ENCODE assay signal across 13 cellular contexts in genomic region chr1:113129529-113130185, GRCh38.
"Had no signal": no experiment of that assay in that cellular context is flagged by ENCODE, and none has a peak within 500 bp of the region (broad histone marks: within the 10 kb centered on the region; RNA-seq: fewer than 3 reads in every experiment).

No MANE protein-coding gene starts in this region.

- H3K9me3 ChIP-seq: heart left ventricle, pancreas, SJCRH30, transverse colon had no signal

- H3K4me3 ChIP-seq: heart left ventricle, pancreas, SJCRH30, transverse colon had no signal

- DNase-seq: activated naive CD4-positive, alpha-beta T cell treated with anti-CD3 and anti-CD28 coated beads, Interleukin-2, amount 50 U/mL, for 16 hours; amniotic stem cell; brain microvascular endothelial cell; foreskin keratinocyte; heart left ventricle; islet precursor cell; pancreas; SJCRH30; stimulated activated CD4-positive, alpha-beta T cell treated with anti-CD3 and anti-CD28 coated beads, Interleukin-4, amount 100 ng/mL, for 4 hours; transverse colon had no signal

- H3K9me3 Mint-ChIP-seq: neural crest cell; T-helper 2 cell treated with Interferon-gamma antibody and Interleukin-4, amounts not matched to agents 5 μg/mL and 100 μg/mL, for 36 hours had no signal

- H3K4me1 ChIP-seq: foreskin keratinocyte, SJCRH30 had no signal

- H3K27me3 ChIP-seq: brain microvascular endothelial cell, foreskin keratinocyte, heart left ventricle, pancreas, SJCRH30, transverse colon had no signal

- H3K4me3 Mint-ChIP-seq: neural crest cell; T-helper 2 cell treated with Interferon-gamma antibody and Interleukin-4, amounts not matched to agents 5 μg/mL and 100 μg/mL, for 36 hours had no signal

- H3K27ac Mint-ChIP-seq: T-helper 2 cell treated with Interferon-gamma antibody and Interleukin-4, amounts not matched to agents 5 μg/mL and 100 μg/mL, for 36 hours had no signal

- H3K27ac ChIP-seq: brain microvascular endothelial cell, foreskin keratinocyte, heart left ventricle, pancreas, SJCRH30, transverse colon had no signal

- ATAC-seq: foreskin keratinocyte, left lobe of liver, pancreas had no signal
